1 cellular context compared by ENCODE assay signal in genomic region chr11:130123414-130124040, GRCh38.
TF ChIP-seq lines count a peak whose summit lies in the region.

No MANE protein-coding gene starts in this region.

TF ChIP-seq in HCT116, 20 proteins besides CTCF, POLR2A, EP300 and RAD21 (continued from another document):
- no peak for TF ChIP-seq ZBTB33 (IDR thresholded peaks at IDR 0.05; ENCODE audit: extremely low read depth, insufficient replicate concordance, low read length)
- no peak for TF ChIP-seq ATF3 (IDR thresholded peaks at IDR 0.05)
- TF ChIP-seq ELF1 (IDR thresholded peaks at IDR 0.05; ENCODE audit: borderline replicate concordance, low read depth): no peak
- no peak for TF ChIP-seq POLR2AphosphoS5 (IDR thresholded peaks at IDR 0.05; ENCODE audit: low read depth, low read length)
- TF ChIP-seq TCF7L2 (IDR thresholded peaks at IDR 0.05; ENCODE audit: borderline replicate concordance, extremely low read depth, insufficient read depth, insufficient read length): no peak
- no peak for TF ChIP-seq YY1 (IDR thresholded peaks at IDR 0.05; ENCODE audit: extremely low read depth, insufficient replicate concordance, low read depth, low read length)
- TF ChIP-seq SRF (IDR thresholded peaks at IDR 0.05; ENCODE audit: low read depth): no peak
- no peak for TF ChIP-seq CBX3 (IDR thresholded peaks at IDR 0.05; ENCODE audit: low read depth)
- TF ChIP-seq MAX (IDR thresholded peaks at IDR 0.05): no peak
- TF ChIP-seq ZFX (IDR thresholded peaks at IDR 0.05): no peak
- TF ChIP-seq SP1 (IDR thresholded peaks at IDR 0.05; ENCODE audit: low read depth): no peak
- no peak for TF ChIP-seq CEBPB (IDR thresholded peaks at IDR 0.05; ENCODE audit: low read depth)
